12 cellular contexts compared by ENCODE assay signal in the genomic region with DNA sequence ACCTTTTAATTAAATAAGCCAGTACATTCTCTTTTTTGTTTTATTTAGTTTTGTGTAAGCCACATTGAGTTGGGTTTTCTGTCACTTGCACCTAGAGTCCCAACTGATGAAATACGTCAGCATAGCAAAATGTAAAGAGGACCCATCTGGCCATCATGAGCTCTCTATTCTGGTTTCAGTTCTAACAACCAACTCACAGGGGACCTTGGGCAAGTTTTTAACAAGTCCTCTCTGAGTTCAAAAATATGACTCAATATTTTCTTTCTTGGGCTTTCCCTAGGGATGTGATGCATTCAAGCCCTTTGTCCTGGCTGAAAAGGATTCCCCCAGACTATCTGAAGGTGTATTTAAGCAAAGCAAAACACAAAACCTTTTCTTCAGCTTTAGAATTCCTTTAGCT. TPM values are rescaled to one million over a fixed set of nuclear protein-coding genes. Genes with fewer than 3 reads are reported as not detected.
A peak's percentile ranks its signal among the peaks of the same experiment; 100 is the strongest.
DNase-seq lines count a peak whose midpoint lies in the region; ATAC-seq lines count a peak whose summit lies in the region.
"Had no signal": no experiment of that assay in that cellular context is flagged by ENCODE, and none has a peak within 500 bp of the region (broad histone marks: within the 10 kb centered on the region; RNA-seq: fewer than 3 reads in every experiment).

No MANE protein-coding gene starts in this region.

- H3K9me3 ChIP-seq in Karpas-422 (ENCODE audit: low read length): no peaks in the 10 kb centered on the region

- no peaks in the 10 kb centered on the region for H3K36me3 ChIP-seq in Karpas-422 (ENCODE audit: insufficient read depth, low read length)

- H3K9me2 ChIP-seq in Karpas-422 (replicated peaks; ENCODE audit: insufficient read depth, low read length): no peaks in the 10 kb centered on the region

- peaks cover 9% of the 10 kb centered on the region for H3K4me1 ChIP-seq in Karpas-422 (ENCODE audit: low read length)
- H3K4me1 ChIP-seq: parathyroid adenoma had no signal

- H3K27me3 ChIP-seq in Karpas-422 (ENCODE audit: low read length): no peaks in the 10 kb centered on the region

- ATAC-seq in GM19324 (IDR thresholded peaks at IDR 0.05; ENCODE audit: low FRiP score, unreplicated experiment) (peak; percentile 84), HG02798 (IDR thresholded peaks at IDR 0.05; ENCODE audit: poor library complexity, unreplicated experiment) (peak; percentile 94)
- ATAC-seq: GM23338 had no signal

- H3K4me3 ChIP-seq in Karpas-422 (ENCODE audit: low read length): no peak overlapping the region
- H3K4me3 ChIP-seq: GM23338 had no signal

- H2AFZ ChIP-seq in Karpas-422 (ENCODE audit: low read length): no peak overlapping the region
- H2AFZ ChIP-seq: GM23338, parathyroid adenoma had no signal

- intact Hi-C loops in cardiac septum (cut with DNase I): no loop called here

- DNase-seq in GM04503 (ENCODE audit: low read depth) (peak; percentile 3), Karpas-422 (peak; percentile 32), DMS53 (lab: John Stamatoyannopoulos, UW) (no peak), hepatic stellate cell (ENCODE audit: low spot score) (no peak), dedifferentiated amniotic fluid mesenchymal stem cell (ENCODE audit: extremely low spot score) (no peak), cardiac septum (ENCODE audit: low spot score) (no peak)
- DNase-seq: CD4-positive, CD25-positive, alpha-beta regulatory T cell; OCI-M1 had no signal

- H3K4me2 ChIP-seq in Karpas-422 (ENCODE audit: low read depth, low read length, poor library complexity, severe bottlenecking): no peak overlapping the region
- H3K4me2 ChIP-seq: GM23338 had no signal

- no peaks in the 10 kb centered on the region for H4K20me1 ChIP-seq in Karpas-422 (ENCODE audit: insufficient read depth, low read depth, low read length)

- no peak overlapping the region for H3K9ac ChIP-seq in Karpas-422 (ENCODE audit: low read length)
- H3K9ac ChIP-seq: parathyroid adenoma had no signal

- no peak overlapping the region for H3K27ac ChIP-seq in Karpas-422 (ENCODE audit: low read length)
- H3K27ac ChIP-seq: parathyroid adenoma had no signal

- H3K79me2 ChIP-seq in Karpas-422 (ENCODE audit: low read length): no peaks in the 10 kb centered on the region
- H3K79me2 ChIP-seq: parathyroid adenoma had no signal

RNA-seq across cellular contexts. Expression of gene PLCH1, which starts 32.9 kb away (rescaled TPM):
- total RNA-seq in Karpas-422 (2014; rRNA removed; shearing (Covaris generic); ENCODE audit: low replicate concordance): 0.34 and 0.51 TPM in 2 replicates
- total RNA-seq in cardiac septum: 0.16 TPM

Comparison
In these comparisons a context has a peak if more than half of its experiments do, and no peak if none do; other contexts are left out.
1. DNase-seq: peak in GM04503 (single experiment) and Karpas-422 (single experiment); none in DMS53 (single experiment), hepatic stellate cell (single experiment), dedifferentiated amniotic fluid mesenchymal stem cell (single experiment) and cardiac septum (single experiment).